In the genomic region with DNA sequence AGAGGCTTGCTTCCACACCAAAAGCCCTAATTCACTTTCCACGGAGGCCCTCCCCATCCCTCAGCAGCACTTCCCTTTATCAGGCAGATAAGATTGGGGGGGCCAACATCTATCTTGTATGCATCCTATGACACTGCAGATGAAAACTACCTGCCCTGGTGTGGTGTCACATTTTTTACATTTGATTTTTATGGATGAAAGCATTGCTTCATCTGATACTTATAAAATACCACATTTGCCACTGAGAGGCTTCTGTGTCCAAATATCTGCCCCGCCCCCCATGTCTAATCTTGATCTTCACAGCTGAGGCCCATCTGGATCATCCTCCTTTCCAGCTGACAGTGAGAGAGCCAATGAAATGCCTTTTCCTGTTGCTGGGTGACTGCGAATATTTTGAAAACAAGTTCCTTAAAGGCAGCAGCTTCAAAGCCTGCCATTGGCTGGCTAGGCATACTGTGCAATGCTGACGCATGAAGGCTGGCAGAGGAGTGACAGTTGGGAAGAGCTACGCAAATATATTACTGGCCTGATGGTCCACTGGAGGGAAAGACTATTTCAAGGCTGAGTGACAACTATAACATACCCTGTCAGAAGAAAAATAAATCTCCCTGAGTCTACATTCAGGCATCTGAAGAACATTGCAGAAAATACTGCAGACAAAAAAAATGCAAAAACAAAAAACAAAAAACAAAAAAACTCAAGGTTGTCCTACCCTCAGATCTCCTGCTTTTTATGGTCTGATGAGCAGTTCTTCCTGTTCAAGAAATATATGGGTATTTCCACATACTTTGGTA, we compare ENCODE assay signal across 9 cellular contexts.
DNase-seq lines count a peak whose midpoint lies in the region; ATAC-seq and TF ChIP-seq lines count a peak whose summit lies in the region.
"Had no signal": no experiment of that assay in that cellular context is flagged by ENCODE, and none has a peak within 500 bp of the region (broad histone marks: within the 10 kb centered on the region; RNA-seq: fewer than 3 reads in every experiment).

No MANE protein-coding gene starts in this region.

- peaks cover 4 to 28% (median 18%) of the 10 kb centered on the region in 5 donors for H3K4me1 ChIP-seq in subcutaneous abdominal adipose tissue (ENCODE audit: control insufficient read depth in 5 of 5, insufficient read depth in 5 of 5, low read length in 5 of 5)

- H3K27ac ChIP-seq in subcutaneous abdominal adipose tissue (ENCODE audit: low read depth, low read length), result peak overlapping the region; percentile 34
- no peak overlapping the region for H3K27ac ChIP-seq in RWPE1
- H3K27ac ChIP-seq: 22Rv1 had no signal

- DNase-seq in NCI-H1436 (lab: John Stamatoyannopoulos, UW) (peak; percentile 40), NCI-H1436 treated with DMSO at 0.1 percent for 48 hours (lab: John Stamatoyannopoulos, UW) (no peak), NCI-H446 (lab: John Stamatoyannopoulos, UW) (peak; percentile 40 to 51), choroid plexus epithelial cell (ENCODE audit: low read depth) (peak; percentile 96), left colon (peak; percentile 37 to 69), DMS79 treated with DMSO at 0.1 percent for 48 hours (lab: John Stamatoyannopoulos, UW) (no peak), RWPE1 (ENCODE audit: low spot score) (no peak)

- H3K36me3 ChIP-seq in subcutaneous abdominal adipose tissue (ENCODE audit: control insufficient read depth in 5 of 5, insufficient read depth in 5 of 5, low read length in 5 of 5), result no peaks in the 10 kb centered on the region

- ATAC-seq in left colon, result peak; percentile 64

- POLR2A ChIA-PET in RWPE1 (lab: Yijun Ruan, JAX; ENCODE audit: low non-redundant PET), result no interaction called here

- TF ChIP-seq CTCF in choroid plexus epithelial cell (conservative IDR thresholded peaks at IDR 0.05; ENCODE audit: low read depth, low read length), result no peak
- TF ChIP-seq CTCF in RWPE1 (conservative IDR thresholded peaks at IDR 0.05; ENCODE audit: low read depth), result no peak

- H3K27me3 ChIP-seq in subcutaneous abdominal adipose tissue (ENCODE audit: control insufficient read depth in 5 of 5, insufficient read depth in 4 of 5, low read length in 5 of 5), result no peaks in the 10 kb centered on the region

- no peak overlapping the region for H3K9ac ChIP-seq in subcutaneous abdominal adipose tissue (ENCODE audit: low read length in 5 of 5)

- H3K4me3 ChIP-seq in choroid plexus epithelial cell (ENCODE audit: low read depth, low read length) (no peak overlapping the region), subcutaneous abdominal adipose tissue (ENCODE audit: low read depth in 1 of 5, low read length in 5 of 5) (no peak overlapping the region)

- no peaks in the 10 kb centered on the region for H3K9me3 ChIP-seq in subcutaneous abdominal adipose tissue (ENCODE audit: control insufficient read depth in 5 of 5, low read length in 5 of 5)

- intact Hi-C loops in left colon (cut with DNase I, micrococcal nuclease), result no loop called here

- CTCF ChIA-PET in RWPE1 (lab: Yijun Ruan, JAX), result interaction anchor here (0.7 kb wide), 1 partner anchor 35 kb away, joined by 3 read pairs; no protein-coding TSS in a partner anchor

Comparison
In these comparisons a context has a peak if more than half of its experiments do, and no peak if none do; other contexts are left out.
1. DNase-seq: peak in NCI-H1436 (single experiment), NCI-H446 (2 of 2), choroid plexus epithelial cell (single experiment) and left colon (2 of 2); none in NCI-H1436 treated with DMSO at 0.1 percent for 48 hours (single experiment), DMS79 treated with DMSO at 0.1 percent for 48 hours (single experiment) and RWPE1 (single experiment).